Comparison of ENCODE assay signal across 12 cellular contexts in genomic region chr16:81310045-81310644, GRCh38.
"Had no signal": no experiment of that assay in that cellular context is flagged by ENCODE, and none has a peak within 500 bp of the region (broad histone marks: within the 10 kb centered on the region; RNA-seq: fewer than 3 reads in every experiment).

No MANE protein-coding gene starts in this region.

- H3K27me3 ChIP-seq: dorsolateral prefrontal cortex, gastroesophageal sphincter, thyroid gland had no signal

- H3K27ac Mint-ChIP-seq: nephron had no signal

- H3K9me3 Mint-ChIP-seq: nephron had no signal

- H3K9me3 ChIP-seq: gastroesophageal sphincter, lower lobe of right lung, thyroid gland had no signal

- H3K27ac ChIP-seq: gastroesophageal sphincter, lower lobe of right lung, thyroid gland had no signal

- H3K36me3 ChIP-seq: gastroesophageal sphincter, lower lobe of right lung, thyroid gland had no signal

- ATAC-seq: gastroesophageal sphincter, left colon, lower lobe of right lung had no signal

- H3K4me3 ChIP-seq: gastroesophageal sphincter, lower lobe of right lung, thyroid gland had no signal

- DNase-seq: activated CD4-positive, CD25-positive, alpha-beta regulatory T cell; activated gamma-delta T cell treated with Interleukin-2 at 50 U/mL for 16 hours; amniotic stem cell; dorsolateral prefrontal cortex; left colon; lower lobe of right lung; nucleus accumbens; posterior cingulate gyrus; retina; thyroid gland had no signal
